Comparison of ENCODE assay signal across 1 cellular context in the genomic region with DNA sequence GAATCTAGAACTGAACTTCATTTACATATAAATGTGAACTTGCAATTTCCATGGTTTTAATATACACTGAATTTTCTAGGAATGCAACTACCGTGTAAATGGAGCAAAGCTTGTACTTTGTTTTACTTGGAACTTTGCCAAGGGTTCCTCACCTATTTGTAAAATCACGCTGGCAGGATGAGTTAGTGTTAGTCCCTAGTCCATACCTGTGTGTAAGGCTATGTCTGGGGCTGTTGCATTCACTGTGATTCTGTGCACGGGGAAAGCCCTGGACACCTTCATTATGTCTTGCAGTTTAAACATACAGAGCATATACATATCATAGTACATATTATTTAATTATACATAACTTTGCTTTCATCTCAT.
TF ChIP-seq lines count a peak whose summit lies in the region.

No MANE protein-coding gene starts in this region.

TF ChIP-seq in HEK293, 187 proteins besides CTCF, POLR2A, EP300 and RAD21 (continued from another document):
- TF ChIP-seq, protein P1, sequence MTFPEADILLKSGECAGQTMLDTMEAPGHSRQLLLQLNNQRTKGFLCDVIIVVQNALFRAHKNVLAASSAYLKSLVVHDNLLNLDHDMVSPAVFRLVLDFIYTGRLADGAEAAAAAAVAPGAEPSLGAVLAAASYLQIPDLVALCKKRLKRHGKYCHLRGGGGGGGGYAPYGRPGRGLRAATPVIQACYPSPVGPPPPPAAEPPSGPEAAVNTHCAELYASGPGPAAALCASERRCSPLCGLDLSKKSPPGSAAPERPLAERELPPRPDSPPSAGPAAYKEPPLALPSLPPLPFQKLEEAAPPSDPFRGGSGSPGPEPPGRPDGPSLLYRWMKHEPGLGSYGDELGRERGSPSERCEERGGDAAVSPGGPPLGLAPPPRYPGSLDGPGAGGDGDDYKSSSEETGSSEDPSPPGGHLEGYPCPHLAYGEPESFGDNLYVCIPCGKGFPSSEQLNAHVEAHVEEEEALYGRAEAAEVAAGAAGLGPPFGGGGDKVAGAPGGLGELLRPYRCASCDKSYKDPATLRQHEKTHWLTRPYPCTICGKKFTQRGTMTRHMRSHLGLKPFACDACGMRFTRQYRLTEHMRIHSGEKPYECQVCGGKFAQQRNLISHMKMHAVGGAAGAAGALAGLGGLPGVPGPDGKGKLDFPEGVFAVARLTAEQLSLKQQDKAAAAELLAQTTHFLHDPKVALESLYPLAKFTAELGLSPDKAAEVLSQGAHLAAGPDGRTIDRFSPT (tag by site-specific recombination; IDR thresholded peaks at IDR 0.05): no peak
- TF ChIP-seq, protein P2, sequence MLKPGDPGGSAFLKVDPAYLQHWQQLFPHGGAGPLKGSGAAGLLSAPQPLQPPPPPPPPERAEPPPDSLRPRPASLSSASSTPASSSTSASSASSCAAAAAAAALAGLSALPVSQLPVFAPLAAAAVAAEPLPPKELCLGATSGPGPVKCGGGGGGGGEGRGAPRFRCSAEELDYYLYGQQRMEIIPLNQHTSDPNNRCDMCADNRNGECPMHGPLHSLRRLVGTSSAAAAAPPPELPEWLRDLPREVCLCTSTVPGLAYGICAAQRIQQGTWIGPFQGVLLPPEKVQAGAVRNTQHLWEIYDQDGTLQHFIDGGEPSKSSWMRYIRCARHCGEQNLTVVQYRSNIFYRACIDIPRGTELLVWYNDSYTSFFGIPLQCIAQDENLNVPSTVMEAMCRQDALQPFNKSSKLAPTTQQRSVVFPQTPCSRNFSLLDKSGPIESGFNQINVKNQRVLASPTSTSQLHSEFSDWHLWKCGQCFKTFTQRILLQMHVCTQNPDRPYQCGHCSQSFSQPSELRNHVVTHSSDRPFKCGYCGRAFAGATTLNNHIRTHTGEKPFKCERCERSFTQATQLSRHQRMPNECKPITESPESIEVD (tag by site-specific recombination; IDR thresholded peaks at IDR 0.05): no peak
- TF ChIP-seq ZBTB48 (tag by site-specific recombination; IDR thresholded peaks at IDR 0.05) (peak; percentile 71; the same call in 1 of the 2 replicates), ZNF610 (tag by site-specific recombination; IDR thresholded peaks at IDR 0.05; ENCODE audit: borderline replicate concordance) (no peak)
